Comparison of ENCODE assay signal across 1 cellular context in the genomic region with DNA sequence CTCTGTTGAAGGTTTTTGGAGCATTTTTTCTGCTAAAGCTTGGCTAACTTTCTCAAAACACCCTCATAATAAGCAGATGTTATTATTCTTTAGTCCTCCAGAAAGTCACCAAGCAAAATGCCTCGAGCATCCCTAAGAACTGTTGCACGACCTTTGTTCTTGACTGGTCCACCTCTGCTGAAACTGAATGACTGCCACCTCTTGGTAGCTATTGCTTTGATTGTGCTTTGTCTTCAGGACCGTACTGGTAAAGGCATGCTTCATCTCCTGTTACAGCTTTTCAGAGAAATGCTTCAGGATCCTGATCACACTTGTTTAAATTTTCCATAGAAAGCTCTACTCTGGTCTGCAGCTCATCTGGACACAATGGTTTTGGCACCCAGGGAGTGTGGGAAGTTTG.
A peak's percentile ranks its signal among the peaks of the same experiment; 100 is the strongest.
TF ChIP-seq lines count a peak whose summit lies in the region.

No MANE protein-coding gene starts in this region.

TF ChIP-seq in HepG2, 621 proteins besides CTCF, POLR2A, EP300 and RAD21 (continued from another document):
- TF ChIP-seq, protein P1, sequence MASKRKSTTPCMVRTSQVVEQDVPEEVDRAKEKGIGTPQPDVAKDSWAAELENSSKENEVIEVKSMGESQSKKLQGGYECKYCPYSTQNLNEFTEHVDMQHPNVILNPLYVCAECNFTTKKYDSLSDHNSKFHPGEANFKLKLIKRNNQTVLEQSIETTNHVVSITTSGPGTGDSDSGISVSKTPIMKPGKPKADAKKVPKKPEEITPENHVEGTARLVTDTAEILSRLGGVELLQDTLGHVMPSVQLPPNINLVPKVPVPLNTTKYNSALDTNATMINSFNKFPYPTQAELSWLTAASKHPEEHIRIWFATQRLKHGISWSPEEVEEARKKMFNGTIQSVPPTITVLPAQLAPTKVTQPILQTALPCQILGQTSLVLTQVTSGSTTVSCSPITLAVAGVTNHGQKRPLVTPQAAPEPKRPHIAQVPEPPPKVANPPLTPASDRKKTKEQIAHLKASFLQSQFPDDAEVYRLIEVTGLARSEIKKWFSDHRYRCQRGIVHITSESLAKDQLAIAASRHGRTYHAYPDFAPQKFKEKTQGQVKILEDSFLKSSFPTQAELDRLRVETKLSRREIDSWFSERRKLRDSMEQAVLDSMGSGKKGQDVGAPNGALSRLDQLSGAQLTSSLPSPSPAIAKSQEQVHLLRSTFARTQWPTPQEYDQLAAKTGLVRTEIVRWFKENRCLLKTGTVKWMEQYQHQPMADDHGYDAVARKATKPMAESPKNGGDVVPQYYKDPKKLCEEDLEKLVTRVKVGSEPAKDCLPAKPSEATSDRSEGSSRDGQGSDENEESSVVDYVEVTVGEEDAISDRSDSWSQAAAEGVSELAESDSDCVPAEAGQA (IDR thresholded peaks at IDR 0.05; ENCODE audit: low read depth) = no peak
- TF ChIP-seq, protein P1 (CRISPR knock-in tag; IDR thresholded peaks at IDR 0.05; ENCODE audit: borderline replicate concordance) = no peak
- TF ChIP-seq HNF4A (CRISPR knock-in tag; IDR thresholded peaks at IDR 0.05) (peak; percentile 17; the same call in 1 of the 2 replicates), ZNF350 (CRISPR knock-in tag; IDR thresholded peaks at IDR 0.05; ENCODE audit: borderline replicate concordance, low read depth) (no peak), ASH2L (IDR thresholded peaks at IDR 0.05; ENCODE audit: insufficient read length, low read depth, low read length) (no peak), ZMYM4 (CRISPR knock-in tag; IDR thresholded peaks at IDR 0.05) (0 out of 2 replicates have a peak, but pooled peaks have one; percentile 31), CC2D1A (CRISPR knock-in tag; IDR thresholded peaks at IDR 0.05) (no peak)
